24 cellular contexts compared by ENCODE assay signal in genomic region chr12:26777236-26777635, GRCh38.
"Had no signal": no experiment of that assay in that cellular context is flagged by ENCODE, and none has a peak within 500 bp of the region (broad histone marks: within the 10 kb centered on the region; RNA-seq: fewer than 3 reads in every experiment).

No MANE protein-coding gene starts in this region.

- H3K27me3 Mint-ChIP-seq: dendritic cell treated with granulocyte-macrophage colony-stimulating factor and Interleukin-4, amounts not matched to agents 40 ng/mL and 50 ng/mL, for 4 days; effector memory CD8-positive, alpha-beta T cell had no signal

- H3K27me3 ChIP-seq: colonic mucosa, dorsolateral prefrontal cortex, esophagus muscularis mucosa, esophagus squamous epithelium, foreskin keratinocyte, gastrocnemius medialis, gastroesophageal sphincter, heart left ventricle, heart right ventricle had no signal

- H3K4me3 Mint-ChIP-seq: dendritic cell treated with granulocyte-macrophage colony-stimulating factor and Interleukin-4, amounts not matched to agents 40 ng/mL and 50 ng/mL, for 4 days; effector memory CD8-positive, alpha-beta T cell; endodermal cell had no signal

- H3K4me1 ChIP-seq: colonic mucosa, esophagus muscularis mucosa, foreskin keratinocyte, gastroesophageal sphincter had no signal

- H3K27ac ChIP-seq: colonic mucosa, coronary artery, dorsolateral prefrontal cortex, epithelial cell of prostate, esophagus muscularis mucosa, esophagus squamous epithelium, foreskin keratinocyte, gastrocnemius medialis, gastroesophageal sphincter, heart left ventricle, heart right ventricle had no signal

- H3K36me3 ChIP-seq: colonic mucosa, esophagus muscularis mucosa, gastrocnemius medialis had no signal

- H3K9me3 ChIP-seq: colonic mucosa had no signal

- H3K27ac Mint-ChIP-seq: dendritic cell treated with granulocyte-macrophage colony-stimulating factor and Interleukin-4, amounts not matched to agents 40 ng/mL and 50 ng/mL, for 4 days; effector memory CD8-positive, alpha-beta T cell; endodermal cell had no signal

- DNase-seq: colonic mucosa; cortex of kidney; dermis blood vessel endothelial cell; dorsolateral prefrontal cortex; effector CD4-positive, alpha-beta T cell; effector CD8-positive, alpha-beta T cell; effector memory CD4-positive, alpha-beta T cell; effector memory CD8-positive, alpha-beta T cell; endodermal cell; erythroblast; esophagus squamous epithelium; foreskin fibroblast; foreskin keratinocyte; foreskin melanocyte; gastrocnemius medialis; glutamatergic neuron; head of caudate nucleus; heart left ventricle; heart right ventricle had no signal

- H3K4me3 ChIP-seq: colonic mucosa, coronary artery, dorsolateral prefrontal cortex, esophagus muscularis mucosa, esophagus squamous epithelium, gastrocnemius medialis, gastroesophageal sphincter, heart left ventricle, heart right ventricle had no signal
